8 cellular contexts compared by ENCODE assay signal in the genomic region with DNA sequence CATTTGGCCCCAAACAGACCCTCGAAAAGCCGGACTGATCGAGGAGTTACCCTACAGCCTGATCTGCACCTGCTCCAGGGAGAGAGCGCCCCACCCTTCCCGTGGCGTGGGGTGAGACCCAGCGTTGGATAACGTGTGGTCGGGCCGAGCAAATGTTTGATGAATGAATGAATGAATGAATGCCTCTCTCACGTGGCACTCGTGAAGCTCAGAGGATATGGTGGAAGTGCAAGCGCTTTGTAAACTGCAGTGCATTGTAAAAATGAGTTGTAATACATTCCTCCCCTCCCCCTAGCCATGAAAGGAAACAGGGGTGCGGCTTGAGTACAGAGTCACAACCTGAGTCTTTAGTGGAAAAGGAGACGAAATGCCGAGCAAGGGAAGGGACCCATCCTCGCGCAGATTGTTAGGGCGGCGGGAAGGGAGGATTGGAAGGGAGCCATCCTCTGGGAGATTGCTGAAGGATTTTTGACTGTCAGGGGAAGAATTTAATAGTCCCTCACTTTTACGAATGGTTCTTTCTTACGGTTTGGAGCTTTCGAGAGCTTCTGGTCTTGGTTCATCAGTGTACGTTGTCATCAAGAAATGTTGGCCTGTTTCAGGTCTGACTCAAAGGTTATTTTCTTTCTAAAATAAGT. TPM values are rescaled to one million over a fixed set of nuclear protein-coding genes. Genes with fewer than 3 reads are reported as not detected.
DNase-seq lines count a peak whose midpoint lies in the region; TF ChIP-seq lines count a peak whose summit lies in the region.

No MANE protein-coding gene starts in this region.

- H3K4me1 Mint-ChIP-seq in activated CD4-positive, alpha-beta memory T cell treated with anti-CD3 and anti-CD28 coated beads for 36 hours (ENCODE audit: low read depth), result peaks cover 54% of the 10 kb centered on the region
- H3K4me1 Mint-ChIP-seq in neural crest cell, result peaks cover 52% of the 10 kb centered on the region

- no peaks in the 10 kb centered on the region for H3K27me3 Mint-ChIP-seq in activated CD4-positive, alpha-beta memory T cell treated with anti-CD3 and anti-CD28 coated beads for 36 hours
- H3K27me3 Mint-ChIP-seq in neural crest cell (ENCODE audit: low read depth), result no peaks in the 10 kb centered on the region

- CTCF ChIA-PET in activated CD4-positive, alpha-beta memory T cell treated with anti-CD3 and anti-CD28 coated beads for 36 hours (lab: Charles Lee), result interaction anchor here (0.7 to 3.4 kb wide), 10 partner anchors 18 to 243 kb away, joined by 3 to 26 read pairs (median 4); partner anchors contain the start of genes ARFIP1 and TIGD4

- H3K9me3 Mint-ChIP-seq in activated CD4-positive, alpha-beta memory T cell treated with anti-CD3 and anti-CD28 coated beads for 36 hours, result peaks cover 2% of the 10 kb centered on the region
- no peaks in the 10 kb centered on the region for H3K9me3 Mint-ChIP-seq in neural crest cell

- peak overlapping the region; percentile 99 for H3K27ac Mint-ChIP-seq in activated CD4-positive, alpha-beta memory T cell treated with anti-CD3 and anti-CD28 coated beads for 36 hours
- H3K27ac Mint-ChIP-seq in neural crest cell (ENCODE audit: unreplicated experiment), result peak overlapping the region; percentile 99

- peaks cover 3% of the 10 kb centered on the region; the same call in 1 of the 2 replicates for H3K9me3 ChIP-seq in HAP-1

- H3K4me3 ChIP-seq in HAP-1, result peak overlapping the region; percentile 88
- H3K4me3 ChIP-seq in LNCaP clone FGC (ENCODE audit: low read depth, low read length), result peak overlapping the region; percentile 99
- peak overlapping the region; percentile 98 for H3K4me3 ChIP-seq in fibroblast of mammary gland (ENCODE audit: control insufficient read depth, low read depth, low read length)

- H3K27me3 ChIP-seq in HAP-1 (ENCODE audit: low read depth), result no peaks in the 10 kb centered on the region

- peaks cover 28% of the 10 kb centered on the region for H3K4me1 ChIP-seq in HAP-1

- intact Hi-C loops in activated CD4-positive, alpha-beta memory T cell treated with anti-CD3 and anti-CD28 coated beads for 36 hours (cut with micrococcal nuclease), result loop anchor here (1.0 to 10.0 kb wide), 11 partner anchors 18 to 958 kb away; partner anchors contain the start of genes GATB and TMEM154

- H3K36me3 Mint-ChIP-seq in activated CD4-positive, alpha-beta memory T cell treated with anti-CD3 and anti-CD28 coated beads for 36 hours, result peaks cover 21% of the 10 kb centered on the region
- peaks cover 6% of the 10 kb centered on the region for H3K36me3 Mint-ChIP-seq in neural crest cell (ENCODE audit: low read depth)

- POLR2A ChIA-PET in activated CD4-positive, alpha-beta memory T cell treated with anti-CD3 and anti-CD28 coated beads for 36 hours (lab: Charles Lee), result interaction anchor here (0.6 to 4.7 kb wide), 18 partner anchors 10 to 436 kb away, joined by 3 to 81 read pairs (median 4); partner anchors contain the start of genes TIGD4 and TMEM154

- peak overlapping the region; percentile 94 for H3K4me3 Mint-ChIP-seq in activated CD4-positive, alpha-beta memory T cell treated with anti-CD3 and anti-CD28 coated beads for 36 hours
- peak overlapping the region; percentile 99 for H3K4me3 Mint-ChIP-seq in neural crest cell

- DNase-seq in SIG-M5 treated with dmso at 0.1 percent for 504 hours (lab: John Stamatoyannopoulos, UW; ENCODE audit: unreplicated experiment) (peak; percentile 68), SIG-M5 (lab: John Stamatoyannopoulos, UW) (no peak), HAP-1 (ENCODE audit: low spot score in 2 of 2) (peak; percentile 60 to 61), LNCaP clone FGC (ENCODE audit: low read depth) (no peak), fibroblast of mammary gland (ENCODE audit: low read depth) (peak; percentile 45), neural crest cell (ENCODE audit: low read depth, low spot score) (no peak), NCI-H774 (lab: John Stamatoyannopoulos, UW) (no peak)
- DNase-seq in activated CD4-positive, alpha-beta memory T cell treated with anti-CD3 and anti-CD28 coated beads for 36 hours, result peak; percentile 79

- in situ Hi-C loops in HAP-1 (cut with MboI; ENCODE audit: low sequenced_read_pairs), result no loop called here

- H3K36me3 ChIP-seq in HAP-1 (replicated peaks), result peaks cover 19% of the 10 kb centered on the region

- TF ChIP-seq CTCF in LNCaP clone FGC (IDR thresholded peaks at IDR 0.05; ENCODE audit: control insufficient read depth, extremely low read depth, insufficient read depth) (no peak), fibroblast of mammary gland (conservative IDR thresholded peaks at IDR 0.05; ENCODE audit: control insufficient read depth, insufficient read depth, low read depth, low read length) (no peak), neural crest cell (conservative IDR thresholded peaks at IDR 0.05) (no peak)

RNA-seq across cellular contexts. Expression of gene FBXW7, which starts 0.8 kb away (rescaled TPM):
- 10 to 100 TPM; 35.8 to 37.8 TPM for total RNA-seq in activated CD4-positive, alpha-beta memory T cell treated with anti-CD3 and anti-CD28 coated beads for 36 hours
- total RNA-seq in neural crest cell, result 33.4 and 42.4 TPM in 2 replicates

Comparison
In these comparisons a context has a peak if more than half of its experiments do, and no peak if none do; other contexts are left out.
1. DNase-seq: peak in SIG-M5 treated with dmso at 0.1 percent for 504 hours (single experiment), HAP-1 (2 of 2), activated CD4-positive, alpha-beta memory T cell treated with anti-CD3 and anti-CD28 coated beads for 36 hours (single experiment) and fibroblast of mammary gland (single experiment); none in SIG-M5 (single experiment), LNCaP clone FGC (single experiment), neural crest cell (single experiment) and NCI-H774 (single experiment).
2. Peak in every context shown above with its lines, with median percentiles within 50 percentile points of each other: H3K4me3 ChIP-seq.